ENCODE assay signal across 1 cellular context in genomic region chr1:148151911-148152391, GRCh38.
TF ChIP-seq lines count a peak whose summit lies in the region.

TSS of gene NBPF11 (minus strand) at chr1:148152281. CDS start at chr1:148127003, 25,278 bp downstream.

TF ChIP-seq in H1, 55 proteins besides CTCF, POLR2A, EP300 and RAD21:
- TF ChIP-seq PHF8 (conservative IDR thresholded peaks at IDR 0.05; ENCODE audit: low read depth, low read length), result peak; percentile 65
- TF ChIP-seq RBBP5 (IDR thresholded peaks at IDR 0.05; ENCODE audit: borderline replicate concordance, low read depth, low read length), result 0 out of 2 replicates have a peak, but pooled peaks have one; percentile 48
- TF ChIP-seq NRF1 (IDR thresholded peaks at IDR 0.05; ENCODE audit: low read depth, low read length), result peak; percentile 17; the same call in 1 of the 2 replicates
- TF ChIP-seq ASH2L (IDR thresholded peaks at IDR 0.05; ENCODE audit: low read length), result peak; percentile 45
- peak; percentile 57; the same call in 1 of the 2 replicates for TF ChIP-seq TAF1 (IDR thresholded peaks at IDR 0.05; ENCODE audit: low read depth, low read length)
- TF ChIP-seq POLR2AphosphoS5 (IDR thresholded peaks at IDR 0.05; ENCODE audit: low read depth, low read length), result 0 out of 2 replicates have a peak, but pooled peaks have one; percentile 19
- peak; percentile 58; the same call in 1 of the 2 replicates for TF ChIP-seq YY1 (IDR thresholded peaks at IDR 0.05; ENCODE audit: low read depth, low read length)
- 0 out of 2 replicates have a peak, but pooled peaks have one; percentile 47 for TF ChIP-seq FOSL1 (IDR thresholded peaks at IDR 0.05; ENCODE audit: insufficient read depth, low read depth, low read length)
- TF ChIP-seq TBP (IDR thresholded peaks at IDR 0.05; ENCODE audit: low read depth, low read length), result peak; percentile 44; the same call in 1 of the 2 replicates
